8 cellular contexts compared by ENCODE assay signal in genomic region chr10:92574545-92575377, GRCh38. TPM values are rescaled to one million over a fixed set of nuclear protein-coding genes. Genes with fewer than 3 reads are reported as not detected.
DNase-seq lines count a peak whose midpoint lies in the region; ATAC-seq and TF ChIP-seq lines count a peak whose summit lies in the region.

No MANE protein-coding gene starts in this region.

- ATAC-seq in HG02970 (IDR thresholded peaks at IDR 0.05; ENCODE audit: low FRiP score, unreplicated experiment), result peak; percentile 7
- ATAC-seq in lung (ENCODE audit: insufficient read depth, low FRiP score), result no peak
- ATAC-seq in upper lobe of left lung (ENCODE audit: low FRiP score in 2 of 2), result peak in 1 of 2 donors; percentile 10

- peak overlapping the region; percentile 81 for H3K4me3 ChIP-seq in lung
- peak overlapping the region; percentile 72 to 83 (median 80) for H3K4me3 ChIP-seq in upper lobe of left lung

- peaks cover 3 to 7% of the 10 kb centered on the region in 2 donors for H3K4me1 ChIP-seq in lung (ENCODE audit: control insufficient read depth in 2 of 2, insufficient read depth in 2 of 2, low read length in 2 of 2)
- H3K4me1 ChIP-seq in upper lobe of left lung, result peaks cover 16 to 26% (median 23%) of the 10 kb centered on the region in 4 donors

- TF ChIP-seq EP300 in upper lobe of left lung (IDR thresholded peaks at IDR 0.05), result no peak

- H3K36me3 ChIP-seq in lung (ENCODE audit: control insufficient read depth in 2 of 2, insufficient read depth in 2 of 2, low read length in 2 of 2) (no peaks in the 10 kb centered on the region), upper lobe of left lung (no peaks in the 10 kb centered on the region)

- H3K27me3 ChIP-seq in lung (ENCODE audit: control insufficient read depth, insufficient read depth) (no peaks in the 10 kb centered on the region), upper lobe of left lung (no peaks in the 10 kb centered on the region)

- 6 to 10% methylated on average over 22 of the region's 22 CpGs for WGBS in lung, 2 donors
- WGBS in upper lobe of left lung, 2 donors, result 8 to 14% methylated on average over 21 to 22 of the region's 22 CpGs

- H3K27ac ChIP-seq in lung (ENCODE audit: low read depth in 1 of 2, low read length in 1 of 2) (peak overlapping the region; percentile 94 to 97), upper lobe of left lung (peak overlapping the region; percentile 90 to 97 (median 93))

- TF ChIP-seq POLR2A in upper lobe of left lung (IDR thresholded peaks at IDR 0.05), result no peak

- no peaks in the 10 kb centered on the region for H3K9me3 ChIP-seq in lung (ENCODE audit: control insufficient read depth in 2 of 2, insufficient read depth in 1 of 2, low read length in 1 of 2)
- no peaks in the 10 kb centered on the region for H3K9me3 ChIP-seq in upper lobe of left lung

- in situ Hi-C loops in GM13977 (cut with MboI; ENCODE audit: low pct_unique_long_range_greater_than_20kb, low sequenced_read_pairs, unreplicated experiment), result loop anchor here (10.0 kb wide), 1 partner anchor 50 kb away; no protein-coding TSS in a partner anchor

- TF ChIP-seq CTCF in GM13977 (IDR thresholded peaks at IDR 0.05; ENCODE audit: extremely low read depth, insufficient read depth, missing control alignments) (peak; percentile 15), lung (IDR thresholded peaks at IDR 0.05; ENCODE audit: control extremely low read depth, extremely low read depth) (no peak), upper lobe of left lung (IDR thresholded peaks at IDR 0.05) (no peak)

- peak; percentile 74 for DNase-seq in AG08395 (ENCODE audit: low spot score)
- DNase-seq in GM13977 (ENCODE audit: low spot score), result peak; percentile 63
- peak; percentile 65 for DNase-seq in NOMO-1 treated with DMSO at 0.1 percent for 48 hours (lab: John Stamatoyannopoulos, UW; ENCODE audit: unreplicated experiment)
- DNase-seq in central memory CD4-positive, alpha-beta T cell, result peak; percentile 23
- no peak for DNase-seq in lung (ENCODE audit: low spot score)
- DNase-seq in upper lobe of left lung, result no peak
- no peak for DNase-seq in NCI-H2196 (lab: John Stamatoyannopoulos, UW; ENCODE audit: unreplicated experiment)

RNA-seq across cellular contexts. Expression of gene IDE, which starts 0.9 kb away (rescaled TPM):
- 10 to 100 TPM; 31.6 to 39.2 TPM for total RNA-seq in lung
- 10 to 100 TPM in 1 of 2 donors, 1 to 10 TPM in 1; 9.1 to 10.4 TPM for polyA plus RNA-seq in lung
- 10 to 100 TPM; 12.4 to 38.4 (median 27.1) TPM for total RNA-seq in upper lobe of left lung

RNA-seq across cellular contexts. Expression of gene KIF11, which starts 18.2 kb away (rescaled TPM):
- total RNA-seq in lung (1 to 10 TPM; 1.3 to 7.5 TPM), upper lobe of left lung (1 to 10 TPM in 4 of 6 donors, under 1 TPM in 2; under 0.01 to 2.4 (median 1.6) TPM)
- 1 to 10 TPM; 1.0 to 1.1 TPM for polyA plus RNA-seq in lung

Comparison
In these comparisons a context has a peak if more than half of its experiments do, and no peak if none do; other contexts are left out.
1. DNase-seq: peak in AG08395 (single experiment), GM13977 (single experiment), NOMO-1 treated with DMSO at 0.1 percent for 48 hours (single experiment) and central memory CD4-positive, alpha-beta T cell (single experiment); none in lung (single experiment), upper lobe of left lung (0 of 2) and NCI-H2196 (single experiment).